11 cellular contexts compared by ENCODE assay signal in genomic region chr11:14015711-14016110, GRCh38. TPM values are rescaled to one million over a fixed set of nuclear protein-coding genes. Genes with fewer than 3 reads are reported as not detected.
A peak's percentile ranks its signal among the peaks of the same experiment; 100 is the strongest.
DNase-seq lines count a peak whose midpoint lies in the region; ATAC-seq and TF ChIP-seq lines count a peak whose summit lies in the region.
"Had no signal": no experiment of that assay in that cellular context is flagged by ENCODE, and none has a peak within 500 bp of the region (broad histone marks: within the 10 kb centered on the region; RNA-seq: fewer than 3 reads in every experiment).

No MANE protein-coding gene starts in this region.

- DNase-seq in EH (ENCODE audit: low read depth) (peak; percentile 46), NCI-H82 treated with DMSO at 0.1 percent for 48 hours (lab: John Stamatoyannopoulos, UW; ENCODE audit: unreplicated experiment) (peak; percentile 83), endothelial cell (ENCODE audit: low spot score) (no peak), lung microvascular endothelial cell (ENCODE audit: low read depth in 2 of 2) (peak; percentile 48 to 79), NCI-H1105 treated with DMSO at 0.1 percent for 48 hours (lab: John Stamatoyannopoulos, UW) (no peak)
- DNase-seq in activated T-cell treated with anti-CD3 and anti-CD28 coated beads, Interleukin-2, amount 50 U/mL, for 72 hours, result no peak
- no peak for DNase-seq in activated effector memory CD4-positive, alpha-beta T cell treated with Interleukin-2 at 50 U/mL for 16 hours
- DNase-seq: CD8-positive, alpha-beta T cell; NCI-H2171; psoas muscle had no signal

- H3K27me3 Mint-ChIP-seq in endothelial cell (ENCODE audit: unreplicated experiment), result peaks cover 2% of the 10 kb centered on the region
- no peaks in the 10 kb centered on the region for H3K27me3 Mint-ChIP-seq in activated T-cell treated with anti-CD3 and anti-CD28 coated beads, Interleukin-2, amount 50 U/mL, for 72 hours (ENCODE audit: low read depth)

- H3K27ac Mint-ChIP-seq in endothelial cell (ENCODE audit: unreplicated experiment), result peak overlapping the region; percentile 38
- no peak overlapping the region for H3K27ac Mint-ChIP-seq in activated T-cell treated with anti-CD3 and anti-CD28 coated beads, Interleukin-2, amount 50 U/mL, for 72 hours
- H3K27ac Mint-ChIP-seq: CD8-positive, alpha-beta T cell had no signal

- no peaks in the 10 kb centered on the region for H3K9me3 Mint-ChIP-seq in endothelial cell (ENCODE audit: unreplicated experiment)
- H3K9me3 Mint-ChIP-seq in activated T-cell treated with anti-CD3 and anti-CD28 coated beads, Interleukin-2, amount 50 U/mL, for 72 hours, result no peaks in the 10 kb centered on the region
- H3K9me3 Mint-ChIP-seq: CD8-positive, alpha-beta T cell had no signal

- ATAC-seq in activated T-cell treated with anti-CD3 and anti-CD28 coated beads, Interleukin-2, amount 50 U/mL, for 72 hours (replicated peaks in 1 of 2), result no peak
- no peak for ATAC-seq in HG03196 (IDR thresholded peaks at IDR 0.05; ENCODE audit: unreplicated experiment)
- ATAC-seq: CD8-positive, alpha-beta T cell; psoas muscle had no signal

- no peak for TF ChIP-seq CTCF in endothelial cell (IDR thresholded peaks at IDR 0.05; ENCODE audit: unreplicated experiment)

- H3K36me3 Mint-ChIP-seq in endothelial cell (ENCODE audit: low read depth, unreplicated experiment), result peaks cover 8% of the 10 kb centered on the region
- H3K36me3 Mint-ChIP-seq in activated T-cell treated with anti-CD3 and anti-CD28 coated beads, Interleukin-2, amount 50 U/mL, for 72 hours (ENCODE audit: insufficient read depth in 2 of 2), result no peaks in the 10 kb centered on the region
- H3K36me3 Mint-ChIP-seq: CD8-positive, alpha-beta T cell had no signal

- no peak overlapping the region for H3K4me3 Mint-ChIP-seq in endothelial cell (ENCODE audit: unreplicated experiment)
- H3K4me3 Mint-ChIP-seq in activated T-cell treated with anti-CD3 and anti-CD28 coated beads, Interleukin-2, amount 50 U/mL, for 72 hours, result no peak overlapping the region
- H3K4me3 Mint-ChIP-seq: CD8-positive, alpha-beta T cell had no signal

- H3K4me1 Mint-ChIP-seq in endothelial cell (ENCODE audit: unreplicated experiment), result peaks cover 13% of the 10 kb centered on the region
- no peaks in the 10 kb centered on the region for H3K4me1 Mint-ChIP-seq in activated T-cell treated with anti-CD3 and anti-CD28 coated beads, Interleukin-2, amount 50 U/mL, for 72 hours (ENCODE audit: low read depth)

RNA-seq across cellular contexts. Expression of gene SPON1, which starts 53.2 kb away (rescaled TPM):
- total RNA-seq in endothelial cell (ENCODE audit: unreplicated experiment), result 120 TPM
- under 0.01 TPM in 2 replicates for total RNA-seq in lung microvascular endothelial cell
- total RNA-seq in activated T-cell treated with anti-CD3 and anti-CD28 coated beads, Interleukin-2, amount 50 U/mL, for 72 hours, result under 1 TPM; 0.12 to 0.16 TPM

Comparison
In these comparisons a context has a peak if more than half of its experiments do, and no peak if none do; other contexts are left out.
1. DNase-seq: peak in EH (single experiment), NCI-H82 treated with DMSO at 0.1 percent for 48 hours (single experiment) and lung microvascular endothelial cell (2 of 2); none in endothelial cell (single experiment), NCI-H1105 treated with DMSO at 0.1 percent for 48 hours (single experiment), activated T-cell treated with anti-CD3 and anti-CD28 coated beads, Interleukin-2, amount 50 U/mL, for 72 hours (0 of 2) and activated effector memory CD4-positive, alpha-beta T cell treated with Interleukin-2 at 50 U/mL for 16 hours (single experiment).
2. RNA of gene SPON1, which starts 53.2 kb away (total RNA-seq): 120 TPM in endothelial cell (single experiment); 0.12 to 0.16 TPM in activated T-cell treated with anti-CD3 and anti-CD28 coated beads, Interleukin-2, amount 50 U/mL, for 72 hours and under 0.01 TPM in lung microvascular endothelial cell; every median in the first group is over 100 times any median in the second.